1 cellular context compared by ENCODE assay signal in genomic region chr2:111897924-111898702, GRCh38.
A peak's percentile ranks its signal among the peaks of the same experiment; 100 is the strongest.
TF ChIP-seq lines count a peak whose summit lies in the region.

MERTK (plus strand) TSS chr2:111898607; CDS start chr2:111898736, 129 bp downstream.

TF ChIP-seq in HepG2, 621 proteins besides CTCF, POLR2A, EP300 and RAD21 (continued from another document and continues in another):
- TF ChIP-seq ZNF710 (CRISPR knock-in tag; IDR thresholded peaks at IDR 0.05; ENCODE audit: borderline replicate concordance) (peak; percentile 87; the same call in 1 of the 2 replicates), ZFAT (CRISPR knock-in tag; conservative IDR thresholded peaks at IDR 0.05) (no peak), HCFC1 (IDR thresholded peaks at IDR 0.05; ENCODE audit: low read depth, low read length) (no peak), SALL1 (CRISPR knock-in tag; IDR thresholded peaks at IDR 0.05) (peak; percentile 79), ZNF329 (CRISPR knock-in tag; IDR thresholded peaks at IDR 0.05; ENCODE audit: low read depth) (peak; percentile 66; the same call in 1 of the 2 replicates), POLR2AphosphoS5 (IDR thresholded peaks at IDR 0.05; ENCODE audit: low read depth, low read length) (peak; percentile 97), ATF4 (CRISPR knock-in tag; IDR thresholded peaks at IDR 0.05) (peak in 1 of 2 experiments; percentile 35; a peak in 2 of 4 replicates), ZNF7 (CRISPR knock-in tag; IDR thresholded peaks at IDR 0.05) (0 out of 2 replicates have a peak, but pooled peaks have one; percentile 15), ARNT (IDR thresholded peaks at IDR 0.05) (no peak), RNF2 (conservative IDR thresholded peaks at IDR 0.05; ENCODE audit: low read depth) (0 out of 2 replicates have a peak, but pooled peaks have one; percentile 27), GABPA (IDR thresholded peaks at IDR 0.05; ENCODE audit: low read depth, low read length) (peak; percentile 55), GABPA (CRISPR knock-in tag; IDR thresholded peaks at IDR 0.05; ENCODE audit: low read depth) (peak; percentile 78), SMAD1 (CRISPR knock-in tag; IDR thresholded peaks at IDR 0.05; ENCODE audit: borderline replicate concordance, low read depth) (0 out of 2 replicates have a peak, but pooled peaks have one; percentile 14), FOXK1 (CRISPR knock-in tag; IDR thresholded peaks at IDR 0.05; ENCODE audit: borderline replicate concordance, low read depth) (peak; percentile 86), MLLT10 (CRISPR knock-in tag; IDR thresholded peaks at IDR 0.05) (no peak), PCBP1 (IDR thresholded peaks at IDR 0.05; ENCODE audit: borderline replicate concordance, low read depth, low read length) (peak; percentile 95), PLSCR1 (CRISPR knock-in tag; IDR thresholded peaks at IDR 0.05; ENCODE audit: borderline replicate concordance) (no peak), MED1 (CRISPR knock-in tag; IDR thresholded peaks at IDR 0.05) (peak; percentile 66), NFE2L2 (IDR thresholded peaks at IDR 0.05; ENCODE audit: low read length) (no peak), BCLAF1 (IDR thresholded peaks at IDR 0.05) (no peak), TARDBP (CRISPR knock-in tag; IDR thresholded peaks at IDR 0.05) (no peak), ZNF770 (CRISPR knock-in tag; IDR thresholded peaks at IDR 0.05) (peak; percentile 38; the same call in 1 of the 2 replicates), IRF9 (CRISPR knock-in tag; IDR thresholded peaks at IDR 0.05; ENCODE audit: borderline replicate concordance) (peak; percentile 55), IRF2 (CRISPR knock-in tag; IDR thresholded peaks at IDR 0.05) (peak; percentile 85), TFDP1 (CRISPR knock-in tag; IDR thresholded peaks at IDR 0.05; ENCODE audit: borderline replicate concordance) (no peak; the same call in 1 of the 2 replicates), ZBTB2 (CRISPR knock-in tag; IDR thresholded peaks at IDR 0.05; ENCODE audit: low read depth) (peak; percentile 68), U2AF2 (IDR thresholded peaks at IDR 0.05; ENCODE audit: low read depth, low read length) (no peak), ZNF451 (CRISPR knock-in tag; IDR thresholded peaks at IDR 0.05) (no peak), NFE2L1 (CRISPR knock-in tag; IDR thresholded peaks at IDR 0.05; ENCODE audit: borderline replicate concordance) (no peak), PHF20 (CRISPR knock-in tag; IDR thresholded peaks at IDR 0.05) (peak; percentile 73), SIX4 (CRISPR knock-in tag; IDR thresholded peaks at IDR 0.05) (no peak; the same call in 1 of the 2 replicates), ZNF552 (CRISPR knock-in tag; IDR thresholded peaks at IDR 0.05; ENCODE audit: borderline replicate concordance) (peak; percentile 60; the same call in 1 of the 2 replicates), TIGD3 (CRISPR knock-in tag; IDR thresholded peaks at IDR 0.05; ENCODE audit: borderline replicate concordance) (no peak), ZNF616 (CRISPR knock-in tag; IDR thresholded peaks at IDR 0.05; ENCODE audit: low read depth) (peak; percentile 74; the same call in 1 of the 2 replicates), SCMH1 (CRISPR knock-in tag; IDR thresholded peaks at IDR 0.05; ENCODE audit: borderline replicate concordance) (no peak), ZSCAN25 (CRISPR knock-in tag; IDR thresholded peaks at IDR 0.05) (peak; percentile 89), ZNF747 (CRISPR knock-in tag; IDR thresholded peaks at IDR 0.05; ENCODE audit: borderline replicate concordance) (0 out of 2 replicates have a peak, but pooled peaks have one; percentile 14)
